In the genomic region with DNA sequence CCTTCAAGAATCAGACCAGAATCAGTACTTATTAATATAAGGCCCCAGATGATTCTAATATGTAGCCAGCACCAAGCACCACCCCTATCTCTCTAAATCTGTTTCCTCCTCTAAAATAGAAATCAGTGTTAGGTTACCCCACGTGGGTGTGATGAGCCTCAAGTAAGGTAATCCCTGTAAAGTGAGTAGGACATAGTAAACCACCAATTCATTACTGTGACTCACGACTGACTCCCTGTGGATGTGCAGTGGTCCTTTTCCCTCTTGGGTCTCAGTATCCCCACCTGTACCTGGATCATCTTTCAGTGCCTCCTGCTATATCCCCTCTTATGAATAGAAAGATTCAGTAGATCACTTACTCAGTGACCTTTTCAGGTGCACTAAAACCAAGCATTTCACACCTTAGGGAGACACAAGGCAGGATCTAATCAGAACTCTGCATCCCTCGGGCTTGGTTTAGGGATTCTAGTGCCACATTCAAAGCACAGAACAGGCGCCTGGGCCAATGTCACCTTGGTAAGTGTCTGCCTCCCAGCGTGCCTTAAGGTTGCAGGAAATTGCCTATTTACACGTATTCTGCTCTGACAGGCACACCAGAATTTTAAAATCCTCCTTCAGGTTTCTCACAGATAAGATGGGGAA, we compare ENCODE assay signal across 13 cellular contexts. TPM values are rescaled to one million over a fixed set of nuclear protein-coding genes. Genes with fewer than 3 reads are reported as not detected.
DNase-seq lines count a peak whose midpoint lies in the region; ATAC-seq, FAIRE-seq and TF ChIP-seq lines count a peak whose summit lies in the region.
"Had no signal": no experiment of that assay in that cellular context is flagged by ENCODE, and none has a peak within 500 bp of the region (broad histone marks: within the 10 kb centered on the region; RNA-seq: fewer than 3 reads in every experiment).

No MANE protein-coding gene starts in this region.

- H3K9me3 ChIP-seq in Panc1 (ENCODE audit: control insufficient read depth, insufficient read depth, low read depth, low read length) (peaks cover 4% of the 10 kb centered on the region; the same call in 1 of the 2 replicates), kidney (ENCODE audit: control insufficient read depth in 1 of 2, low read length in 2 of 2) (peaks cover 0 to 8% of the 10 kb centered on the region in 2 donors), thoracic aorta (no peaks in the 10 kb centered on the region), upper lobe of right lung (no peaks in the 10 kb centered on the region)
- H3K9me3 ChIP-seq: mucosa of descending colon had no signal

- in situ Hi-C loops in Panc1 (cut with HindIII; ENCODE audit: low pct_unique_long_range_greater_than_20kb, low sequenced_read_pairs), result no loop called here

- CTCF ChIA-PET in Panc1 (lab: Charles Lee), result no interaction called here

- TF ChIP-seq POLR2A in GM12892 (IDR thresholded peaks at IDR 0.05; ENCODE audit: low read depth, low read length), result no peak

- H3K4me1 ChIP-seq in Panc1 (ENCODE audit: control insufficient read depth, insufficient read depth, low read length) (no peaks in the 10 kb centered on the region; the same call in 1 of the 2 replicates), kidney (ENCODE audit: control insufficient read depth in 1 of 2, insufficient read depth in 1 of 2, low read depth in 1 of 2, low read length in 2 of 2) (peaks cover 4 to 14% of the 10 kb centered on the region in 2 donors), thoracic aorta (ENCODE audit: control insufficient read depth in 1 of 2, low read depth in 2 of 2) (peaks cover 22 to 63% of the 10 kb centered on the region in 2 donors), upper lobe of right lung (no peaks in the 10 kb centered on the region)

- ATAC-seq in Panc1, result 0 out of 2 replicates have a peak, but pooled peaks have one; percentile 28
- no peak for ATAC-seq in thoracic aorta (ENCODE audit: insufficient number of reproducible peaks, low FRiP score, low read depth)
- no peak for ATAC-seq in upper lobe of right lung
- ATAC-seq in HG03175 (IDR thresholded peaks at IDR 0.05; ENCODE audit: unreplicated experiment), result no peak

- H3K9ac ChIP-seq in kidney (ENCODE audit: low read length in 2 of 2), result peak overlapping the region in 1 of 2 donors; percentile 38

- POLR2A ChIA-PET in Panc1 (lab: Charles Lee), result no interaction called here

- TF ChIP-seq CTCF in Panc1 (IDR thresholded peaks at IDR 0.05), result no peak
- no peak for TF ChIP-seq CTCF in kidney (IDR thresholded peaks at IDR 0.05; ENCODE audit: borderline replicate concordance, extremely low read depth, insufficient read depth)
- TF ChIP-seq CTCF in thoracic aorta (IDR thresholded peaks at IDR 0.05), result no peak
- no peak for TF ChIP-seq CTCF in upper lobe of right lung (IDR thresholded peaks at IDR 0.05)

- DNase-seq in NCI-H82 (lab: John Stamatoyannopoulos, UW) (peak; percentile 12), NCI-H82 treated with DMSO at 0.1 percent for 48 hours (lab: John Stamatoyannopoulos, UW; ENCODE audit: unreplicated experiment) (no peak), Panc1 (ENCODE audit: low read depth, low spot score) (no peak), kidney (no peak), thoracic aorta (ENCODE audit: low spot score) (no peak), upper lobe of right lung (no peak), GM12892 (ENCODE audit: insufficient read length) (no peak)
- DNase-seq: activated CD4-positive, alpha-beta T cell treated with anti-CD3 and anti-CD28 coated beads for 4 hours; brain microvascular endothelial cell; HFFc6; mucosa of descending colon had no signal

- no TSS peak for BruUV-seq in Panc1 (replicated peaks; lab: Mats Ljungman, UMichigan)

- H3K4me3 ChIP-seq in Panc1 (ENCODE audit: low read depth in 2 of 2, low read length in 2 of 2), result no peak overlapping the region
- H3K4me3 ChIP-seq in kidney (ENCODE audit: low read length in 2 of 2), result no peak overlapping the region
- H3K4me3 ChIP-seq in thoracic aorta, result no peak overlapping the region
- H3K4me3 ChIP-seq in upper lobe of right lung, result no peak overlapping the region
- H3K4me3 ChIP-seq: mucosa of descending colon had no signal

- H3K27ac ChIP-seq in Panc1 (ENCODE audit: low read length), result peak overlapping the region; percentile 58; the same call in 1 of the 2 replicates
- peak overlapping the region; percentile 28 to 72 for H3K27ac ChIP-seq in kidney (ENCODE audit: low read depth in 2 of 2, low read length in 2 of 2)
- peak overlapping the region; percentile 94 to 100 for H3K27ac ChIP-seq in thoracic aorta
- H3K27ac ChIP-seq in upper lobe of right lung, result no peak overlapping the region
- H3K27ac ChIP-seq: brain microvascular endothelial cell, epithelial cell of prostate had no signal

- H3K27me3 ChIP-seq in Panc1 (ENCODE audit: control insufficient read depth, insufficient read depth, low read length) (no peaks in the 10 kb centered on the region), thoracic aorta (replicated peaks; ENCODE audit: insufficient read depth) (no peaks in the 10 kb centered on the region), upper lobe of right lung (no peaks in the 10 kb centered on the region)
- H3K27me3 ChIP-seq: brain microvascular endothelial cell had no signal

- H3K36me3 ChIP-seq in Panc1 (ENCODE audit: control insufficient read depth, insufficient read depth, low read length) (no peaks in the 10 kb centered on the region), kidney (ENCODE audit: control insufficient read depth in 1 of 2, insufficient read depth in 2 of 2, low read length in 2 of 2) (no peaks in the 10 kb centered on the region), thoracic aorta (no peaks in the 10 kb centered on the region), upper lobe of right lung (no peaks in the 10 kb centered on the region)
- H3K36me3 ChIP-seq: brain microvascular endothelial cell had no signal

- FAIRE-seq in kidney (lab: Jason Lieb, UNC), result no peak
- no peak for FAIRE-seq in GM12892 (lab: Jason Lieb, UNC)

- intact Hi-C loops in Panc1 (cut with micrococcal nuclease; ENCODE audit: unreplicated experiment) (no loop called here), kidney (cut with DNase I) (no loop called here), upper lobe of right lung (cut with DNase I) (no loop called here)

RNA-seq across cellular contexts. Expression of a gene that starts 12.2 kb away (rescaled TPM):
- 34.2 TPM for total RNA-seq in Panc1 (2021; ENCODE audit: unreplicated experiment)
- 21.1 TPM for polyA plus RNA-seq in Panc1 (2012; ENCODE audit: insufficient read length)
- 37.7 TPM for total RNA-seq in kidney
- polyA plus RNA-seq in kidney (ENCODE audit: insufficient read depth, low read depth, low replicate concordance), result 74.7 TPM
- 100 to 1,000 TPM; 195 to 229 TPM for total RNA-seq in thoracic aorta
- 13.7 TPM for total RNA-seq in upper lobe of right lung
- 20.5 TPM for polyA plus RNA-seq in GM12892 (2012; ENCODE audit: missing spikeins)

RNA-seq across cellular contexts. Expression of a gene that starts 43.9 kb away (rescaled TPM):
- total RNA-seq in Panc1 (2021; ENCODE audit: unreplicated experiment), result 13.7 TPM
- 11.1 TPM for polyA plus RNA-seq in Panc1 (2012; ENCODE audit: insufficient read length)
- 0.22 TPM for total RNA-seq in kidney
- not detected for polyA plus RNA-seq in kidney (ENCODE audit: insufficient read depth, low read depth, low replicate concordance)
- 10 to 100 TPM; 16.6 to 34.0 TPM for total RNA-seq in thoracic aorta
- 0.87 TPM for total RNA-seq in upper lobe of right lung
- not detected for polyA plus RNA-seq in GM12892 (2012; ENCODE audit: missing spikeins)
- total RNA-seq: HFFc6 had no signal
